Comparison of ENCODE assay signal across 8 cellular contexts in genomic region chr5:57178238-57178637, GRCh38. TPM values are rescaled to one million over a fixed set of nuclear protein-coding genes. Genes with fewer than 3 reads are reported as not detected.
DNase-seq lines count a peak whose midpoint lies in the region; ATAC-seq, FAIRE-seq and TF ChIP-seq lines count a peak whose summit lies in the region.
"Not testable (repeated sequence)": the region's sequence is repeated elsewhere in the genome, so short reads cannot be mapped to it uniquely, and the experiment has no call there.

No MANE protein-coding gene starts in this region.

- not testable (repeated sequence) for H4K91ac ChIP-seq in H9 (ENCODE audit: insufficient read length, low read depth, low read length)

- not testable (repeated sequence) for H2BK15ac ChIP-seq in H9 (ENCODE audit: low read depth, low read length)

- not testable (repeated sequence) for H2BK5ac ChIP-seq in H9 (ENCODE audit: insufficient read length, low read length)

- not testable (repeated sequence) for H3K9me3 ChIP-seq in A673 (ENCODE audit: low read depth, low read length, poor library complexity, severe bottlenecking); H9 (ENCODE audit: control insufficient read depth, low read depth, low read length); RWPE2 (ENCODE audit: severe bottlenecking); duodenal mucosa (ENCODE audit: control insufficient read depth in 1 of 2, low read length in 2 of 2); right cardiac atrium (ENCODE audit: control insufficient read depth, low read length); small intestine (ENCODE audit: control insufficient read depth, low read depth)

- not testable (repeated sequence) for H3K27ac ChIP-seq in A673 (ENCODE audit: low read depth, low read length, poor library complexity, severe bottlenecking); H9 (ENCODE audit: insufficient read length, low read depth, low read length); RWPE2 (ENCODE audit: poor library complexity, severe bottlenecking); duodenal mucosa (ENCODE audit: low read depth, low read length); right cardiac atrium (ENCODE audit: low read length); small intestine (ENCODE audit: low read depth in 1 of 2, low read length in 1 of 2)

- H3K27me3 ChIP-seq in A673 (replicated peaks; ENCODE audit: insufficient read depth, low read depth, low read length, poor library complexity); H9 (ENCODE audit: insufficient read depth, low read length); RWPE2 (ENCODE audit: insufficient read depth, poor library complexity, severe bottlenecking); duodenal mucosa (ENCODE audit: control insufficient read depth in 1 of 2, insufficient read depth in 2 of 2, low read length in 2 of 2); right cardiac atrium (ENCODE audit: control insufficient read depth, insufficient read depth); small intestine (ENCODE audit: control insufficient read depth in 2 of 2, insufficient read depth in 2 of 2, low read length in 2 of 2): not testable (repeated sequence)

- H3K4me1 Mint-ChIP-seq in H9 (peaks cover 39 to 51% of the 10 kb centered on the region in 2 experiments), natural killer cell (peaks cover 64 to 66% of the 10 kb centered on the region in 2 donors)
- peaks cover 60% of the 10 kb centered on the region for H3K4me1 Mint-ChIP-seq in activated naive CD4-positive, alpha-beta T cell treated with anti-CD3 and anti-CD28 coated beads, Interleukin-2, amount 10 ng/mL, durations not matched to agents 7 days and 5 days

- not testable (repeated sequence) for H3K4ac ChIP-seq in H9 (ENCODE audit: low read depth, low read length)

- not testable (repeated sequence) for BruUV-seq in A673 (replicated peaks; lab: Mats Ljungman, UMichigan)

- H2BK120ac ChIP-seq in H9 (ENCODE audit: low read depth, low read length, poor library complexity, severe bottlenecking) = not testable (repeated sequence)

- peaks cover 80% of the 10 kb centered on the region for H3K79me2 ChIP-seq in H9 (ENCODE audit: insufficient read depth, low read length)

- H3K36me3 Mint-ChIP-seq in H9 (ENCODE audit: insufficient read depth in 1 of 3, low read depth in 3 of 3) = peaks cover 37 to 59% (median 52%) of the 10 kb centered on the region in 3 experiments
- H3K36me3 Mint-ChIP-seq in activated naive CD4-positive, alpha-beta T cell treated with anti-CD3 and anti-CD28 coated beads, Interleukin-2, amount 10 ng/mL, durations not matched to agents 7 days and 5 days = peaks cover 61% of the 10 kb centered on the region
- not testable (repeated sequence) for H3K36me3 Mint-ChIP-seq in natural killer cell

- H3T11ph ChIP-seq in H9 (ENCODE audit: low read length) = not testable (repeated sequence)

- not testable (repeated sequence) for H3K9ac ChIP-seq in H9 (ENCODE audit: extremely low read depth, insufficient read length, low read length)
- peak overlapping the region; percentile 28 to 44 for H3K9ac ChIP-seq in duodenal mucosa (ENCODE audit: low read depth in 1 of 2, low read length in 2 of 2)

- DNase-seq in A673 (ENCODE audit: low spot score); H9; RWPE2 (ENCODE audit: low spot score); activated naive CD4-positive, alpha-beta T cell treated with anti-CD3 and anti-CD28 coated beads, Interleukin-2, amount 10 ng/mL, durations not matched to agents 7 days and 5 days; right cardiac atrium; natural killer cell; small intestine: not testable (repeated sequence)

- not testable (repeated sequence) for ATAC-seq in RWPE2 (ENCODE audit: low read depth); right cardiac atrium; natural killer cell

- not testable (repeated sequence) for H4K5ac ChIP-seq in H9 (ENCODE audit: insufficient read length, low read depth, low read length)

- not testable (repeated sequence) for H3K27ac Mint-ChIP-seq in H9
- H3K27ac Mint-ChIP-seq in activated naive CD4-positive, alpha-beta T cell treated with anti-CD3 and anti-CD28 coated beads, Interleukin-2, amount 10 ng/mL, durations not matched to agents 7 days and 5 days = peak overlapping the region; percentile 72
- H3K27ac Mint-ChIP-seq in natural killer cell = peak overlapping the region; percentile 76 to 98

- H3K27me3 Mint-ChIP-seq in H9 (ENCODE audit: low read depth); activated naive CD4-positive, alpha-beta T cell treated with anti-CD3 and anti-CD28 coated beads, Interleukin-2, amount 10 ng/mL, durations not matched to agents 7 days and 5 days; natural killer cell (ENCODE audit: low read depth in 2 of 2): not testable (repeated sequence)

- H3K79me1 ChIP-seq in H9 (ENCODE audit: insufficient read depth, low read depth, low read length, poor library complexity, severe bottlenecking) = not testable (repeated sequence)

- TF ChIP-seq CTCF in A673 (conservative IDR thresholded peaks at IDR 0.05; ENCODE audit: low read depth, low read length); H9 (conservative IDR thresholded peaks at IDR 0.05); RWPE2 (IDR thresholded peaks at IDR 0.05; ENCODE audit: poor library complexity, severe bottlenecking); natural killer cell (IDR thresholded peaks at IDR 0.05): not testable (repeated sequence)

- not testable (repeated sequence) for H2AK5ac ChIP-seq in H9 (ENCODE audit: insufficient read length, low read length)

- not testable (repeated sequence) for H3K14ac ChIP-seq in H9 (ENCODE audit: insufficient read depth, low read length)

- not testable (repeated sequence) for H3K9me3 Mint-ChIP-seq in H9; activated naive CD4-positive, alpha-beta T cell treated with anti-CD3 and anti-CD28 coated beads, Interleukin-2, amount 10 ng/mL, durations not matched to agents 7 days and 5 days; natural killer cell

- H3K4me1 ChIP-seq in A673 (ENCODE audit: insufficient read depth, low read length, poor library complexity, severe bottlenecking) (peaks cover 11% of the 10 kb centered on the region), RWPE2 (ENCODE audit: insufficient read depth, poor library complexity, severe bottlenecking) (peaks cover 14% of the 10 kb centered on the region), duodenal mucosa (ENCODE audit: control insufficient read depth in 1 of 2, insufficient read depth in 2 of 2, low read length in 2 of 2) (peaks cover 11 to 30% of the 10 kb centered on the region in 2 donors), right cardiac atrium (ENCODE audit: control insufficient read depth, insufficient read depth, low read length) (peaks cover 13% of the 10 kb centered on the region), small intestine (ENCODE audit: control insufficient read depth in 2 of 2, insufficient read depth in 1 of 2, low read depth in 1 of 2, low read length in 1 of 2) (peaks cover 7 to 12% of the 10 kb centered on the region in 2 donors)
- H3K4me1 ChIP-seq in H9 (ENCODE audit: insufficient read depth, low read length) = not testable (repeated sequence)

- not testable (repeated sequence) for H3K18ac ChIP-seq in H9 (ENCODE audit: insufficient read length, low read depth, low read length)

- H3K36me3 ChIP-seq in A673 (ENCODE audit: insufficient read depth, low read length, poor library complexity, severe bottlenecking) (peaks cover 14% of the 10 kb centered on the region), RWPE2 (ENCODE audit: low read depth) (peaks cover 56% of the 10 kb centered on the region)
- H3K36me3 ChIP-seq in duodenal mucosa (ENCODE audit: control insufficient read depth in 1 of 2, insufficient read depth in 2 of 2, low read length in 2 of 2); small intestine (ENCODE audit: control insufficient read depth in 2 of 2, insufficient read depth in 2 of 2, low read length in 2 of 2): not testable (repeated sequence)

- FAIRE-seq in small intestine (lab: Jason Lieb, UNC) = not testable (repeated sequence)

- H3K4me2 ChIP-seq in H9 (ENCODE audit: insufficient read depth, insufficient read length, low read length) = peak overlapping the region; percentile 36

- H3K4me3 ChIP-seq in A673 (ENCODE audit: low read depth, low read length, poor library complexity, severe bottlenecking) (peak overlapping the region; percentile 88), RWPE2 (ENCODE audit: severe bottlenecking) (peak overlapping the region; percentile 17), duodenal mucosa (ENCODE audit: low read depth in 1 of 2, low read length in 2 of 2) (peak overlapping the region; percentile 73 to 76), right cardiac atrium (ENCODE audit: low read length) (peak overlapping the region; percentile 40), small intestine (ENCODE audit: low read depth in 1 of 2, low read length in 2 of 2) (peak overlapping the region; percentile 4 to 52)

- H2AFZ ChIP-seq in H9 (ENCODE audit: low read length) = not testable (repeated sequence)

- not testable (repeated sequence) for H4K20me1 ChIP-seq in H9 (ENCODE audit: control insufficient read depth, insufficient read depth, insufficient read length)

- not testable (repeated sequence) for H2BK12ac ChIP-seq in H9 (ENCODE audit: insufficient read length, low read depth, low read length)

- WGBS in H9 (ENCODE audit: extremely low coverage, insufficient read length, low lambda C conversion rate) = no CpG with 5 or more reads among the region's 12 CpGs
- WGBS in right cardiac atrium = 71% methylated on average over 12 of the region's 12 CpGs
- 13 to 50% (median 38%) methylated on average over 12 of the region's 12 CpGs for WGBS in small intestine, 3 donors

- CTCF ChIA-PET in A673 (lab: Charles Lee); activated naive CD4-positive, alpha-beta T cell treated with anti-CD3 and anti-CD28 coated beads, Interleukin-2, amount 10 ng/mL, durations not matched to agents 7 days and 5 days (lab: Charles Lee): not testable (repeated sequence)

- H3K23me2 ChIP-seq in H9 (ENCODE audit: insufficient read length, low read depth, low read length, poor library complexity, severe bottlenecking) = not testable (repeated sequence)

- H3K56ac ChIP-seq in H9 (ENCODE audit: insufficient read length, low read depth, low read length) = not testable (repeated sequence)

- not testable (repeated sequence) for H4K8ac ChIP-seq in H9 (replicated peaks; ENCODE audit: insufficient read length, low read depth, low read length)

- POLR2A ChIA-PET in A673 (lab: Charles Lee; ENCODE audit: low non-redundant PET) = not testable (repeated sequence)

- not testable (repeated sequence) for H3K23ac ChIP-seq in H9 (ENCODE audit: insufficient read length, low read depth, low read length)

- H2BK20ac ChIP-seq in H9 (ENCODE audit: low read depth, low read length, poor library complexity, severe bottlenecking) = not testable (repeated sequence)

- intact Hi-C loops in A673 (cut with micrococcal nuclease; ENCODE audit: unreplicated experiment) = loop anchor here (5.0 kb wide), 1 partner anchor 44 kb away; no protein-coding TSS in a partner anchor
- intact Hi-C loops in right cardiac atrium (cut with DNase I) = not testable (repeated sequence)
- intact Hi-C loops in natural killer cell (cut with micrococcal nuclease) = loop anchor here (10.0 kb wide), 1 partner anchor 1183 kb away; the partner anchor contains the start of gene IL6ST

- H3K4me3 Mint-ChIP-seq in H9 (peak overlapping the region; percentile 98), natural killer cell (peak overlapping the region; percentile 83)
- peak overlapping the region; percentile 94 for H3K4me3 Mint-ChIP-seq in activated naive CD4-positive, alpha-beta T cell treated with anti-CD3 and anti-CD28 coated beads, Interleukin-2, amount 10 ng/mL, durations not matched to agents 7 days and 5 days

RNA-seq across cellular contexts. Expression of gene GPBP1, which starts 4.4 kb away (rescaled TPM):
- 85.5 and 86.4 TPM in 2 replicates for total RNA-seq in A673 (2021)
- total RNA-seq in H9 (2021) = 108 and 112 TPM in 2 replicates
- 10 to 100 TPM; 54.3 to 70.8 (median 58.8) TPM for total RNA-seq in right cardiac atrium
- polyA plus RNA-seq in right cardiac atrium = 44.7 TPM
- 100 to 1,000 TPM; 104 to 130 (median 118) TPM for total RNA-seq in natural killer cell
- polyA plus RNA-seq in small intestine = 10 to 100 TPM; 41.4 to 47.4 (median 43.0) TPM

Comparison
In these comparisons a context has a peak if more than half of its experiments do, and no peak if none do; other contexts are left out.
1. H3K4me3 ChIP-seq: peak in every context shown above with its lines; median percentile 88 in A673; 74 in duodenal mucosa; 40 in right cardiac atrium; 28 in small intestine; 17 in RWPE2.